ENCODE assay signal across 22 cellular contexts in genomic region chr15:90834626-90835025, GRCh38. TPM values are rescaled to one million over a fixed set of nuclear protein-coding genes. Genes with fewer than 3 reads are reported as not detected.
DNase-seq lines count a peak whose midpoint lies in the region; ATAC-seq, FAIRE-seq and TF ChIP-seq lines count a peak whose summit lies in the region.
"Had no signal": no experiment of that assay in that cellular context is flagged by ENCODE, and none has a peak within 500 bp of the region (broad histone marks: within the 10 kb centered on the region; RNA-seq: fewer than 3 reads in every experiment).

No MANE protein-coding gene starts in this region.

- no peak for TF ChIP-seq POLR2A in K562 (conservative IDR thresholded peaks at IDR 0.05)

- CTCF ChIA-PET in K562 (lab: Yijun Ruan, JAX; ENCODE audit: low intra/inter-chr PET ratio): interaction anchor here (0.6 kb wide), 1 partner anchor 49 kb away, joined by 3 read pairs; no protein-coding TSS in a partner anchor
- CTCF ChIA-PET in CD4-positive, alpha-beta memory T cell (lab: Charles Lee; ENCODE audit: partially characterized antibody): no interaction called here

- H3K27ac Mint-ChIP-seq in activated CD4-positive, alpha-beta T cell treated with anti-CD3 and anti-CD28 coated beads, Interleukin-2, amount 10 ng/mL, durations not matched to agents 24 days and 14 days: peak overlapping the region; percentile 73
- peak overlapping the region; percentile 90 to 99 for H3K27ac Mint-ChIP-seq in natural killer cell treated with Interleukin-12 subunit alpha and Interleukin-12 subunit beta and Interleukin-15 and Interleukin-18, amount 100 ng/mL, for 72 hours
- H3K27ac Mint-ChIP-seq in natural killer cell: no peak overlapping the region
- peak overlapping the region in 1 of 7 donors; percentile 22 for H3K27ac Mint-ChIP-seq in CD4-positive, alpha-beta memory T cell

- H3K36me3 ChIP-seq in K562 (ENCODE audit: control insufficient read depth, insufficient read depth, low read length): no peaks in the 10 kb centered on the region
- H3K36me3 ChIP-seq in CD4-positive, alpha-beta memory T cell (ENCODE audit: insufficient read depth, low read length): no peaks in the 10 kb centered on the region
- H3K36me3 ChIP-seq: BE2C had no signal

- H3K9me3 ChIP-seq in K562 (replicated peaks; ENCODE audit: control insufficient read depth, insufficient read depth, low read depth, low read length): no peaks in the 10 kb centered on the region
- no peaks in the 10 kb centered on the region for H3K9me3 ChIP-seq in CD4-positive, alpha-beta memory T cell (ENCODE audit: control insufficient read depth in 1 of 2, low read length in 2 of 2)
- H3K9me3 ChIP-seq: BE2C, Caco-2 had no signal

- peaks cover 35 to 56% of the 10 kb centered on the region in 2 experiments for H3K4me1 ChIP-seq in K562 (replicated peaks in 1 of 2; ENCODE audit: control insufficient read depth in 2 of 2, insufficient read depth in 2 of 2, low read length in 2 of 2)
- H3K4me1 ChIP-seq in CD4-positive, alpha-beta memory T cell (ENCODE audit: insufficient read depth, low read length): peaks cover 41% of the 10 kb centered on the region
- H3K4me1 ChIP-seq: BE2C had no signal

- H3K9me1 ChIP-seq in K562 (ENCODE audit: control insufficient read depth, insufficient read depth, low read length): no peaks in the 10 kb centered on the region

- peak overlapping the region; percentile 52 for H2AFZ ChIP-seq in K562 (ENCODE audit: low read depth, low read length)

- H4K20me1 ChIP-seq in K562 (replicated peaks; ENCODE audit: control insufficient read depth, insufficient read depth, low read length): no peaks in the 10 kb centered on the region

- in situ Hi-C loops in K562 (cut with MboI): no loop called here

- no TSS peak for BruUV-seq in K562 (replicated peaks; lab: Mats Ljungman, UMichigan)

- peak; percentile 71 for FAIRE-seq in K562 (lab: Jason Lieb, UNC)
- FAIRE-seq: G401.6, HTR-8/SVneo had no signal

- no peak overlapping the region for H3K4me3 Mint-ChIP-seq in activated CD4-positive, alpha-beta T cell treated with anti-CD3 and anti-CD28 coated beads, Interleukin-2, amount 10 ng/mL, durations not matched to agents 24 days and 14 days
- no peak overlapping the region for H3K4me3 Mint-ChIP-seq in natural killer cell treated with Interleukin-12 subunit alpha and Interleukin-12 subunit beta and Interleukin-15 and Interleukin-18, amount 100 ng/mL, for 72 hours
- no peak overlapping the region for H3K4me3 Mint-ChIP-seq in natural killer cell
- no peak overlapping the region for H3K4me3 Mint-ChIP-seq in CD4-positive, alpha-beta memory T cell

- POLR2A ChIA-PET in K562 (lab: Yijun Ruan, JAX): interaction anchor here (1.0 to 1.4 kb wide), 3 partner anchors 9 to 47 kb away, joined by 3 to 4 read pairs (median 3); partner anchors contain the start of gene FURIN
- POLR2A ChIA-PET in CD4-positive, alpha-beta memory T cell (lab: Charles Lee; ENCODE audit: partially characterized antibody): no interaction called here

- no peak for DNase-seq in activated CD4-positive, alpha-beta T cell treated with anti-CD3 and anti-CD28 coated beads, Interleukin-2, amount 10 ng/mL, durations not matched to agents 24 days and 14 days
- DNase-seq in activated CD4-positive, alpha-beta T cell treated with anti-CD3 and anti-CD28 coated beads for 1 hour: no peak
- no peak for DNase-seq in natural killer cell treated with Interleukin-12 subunit alpha and Interleukin-12 subunit beta and Interleukin-15 and Interleukin-18, amount 100 ng/mL, for 72 hours (ENCODE audit: low spot score)
- DNase-seq in natural killer cell (no peak), K562 (ENCODE audit: extremely low read depth in 1 of 4, low spot score in 3 of 4) (peak in 2 of 4 experiments; percentile 53 to 60)
- no peak for DNase-seq in CD4-positive, alpha-beta memory T cell
- no peak for DNase-seq in effector CD8-positive, alpha-beta T cell (lab: John Stamatoyannopoulos, UW)
- DNase-seq: BE2C; Caco-2; CD4-positive, CD25-positive, alpha-beta regulatory T cell; HCEC 1CT; Kasumi-1; MM.1S; NCI-H1092; NCI-H1436 treated with DMSO at 0.1 percent for 48 hours; NCI-H2029; NCI-H345; NCI-H524 treated with DMSO at 0.1 percent for 48 hours; PC-3 had no signal

- H3K4me1 Mint-ChIP-seq in activated CD4-positive, alpha-beta T cell treated with anti-CD3 and anti-CD28 coated beads, Interleukin-2, amount 10 ng/mL, durations not matched to agents 24 days and 14 days: peaks cover 72% of the 10 kb centered on the region
- peaks cover 48 to 65% of the 10 kb centered on the region in 2 donors for H3K4me1 Mint-ChIP-seq in natural killer cell treated with Interleukin-12 subunit alpha and Interleukin-12 subunit beta and Interleukin-15 and Interleukin-18, amount 100 ng/mL, for 72 hours (ENCODE audit: low read depth in 2 of 2)
- H3K4me1 Mint-ChIP-seq in natural killer cell: peaks cover 37% of the 10 kb centered on the region in 2 donors
- peaks cover 18 to 43% (median 30%) of the 10 kb centered on the region in 4 donors for H3K4me1 Mint-ChIP-seq in CD4-positive, alpha-beta memory T cell

- ATAC-seq in natural killer cell treated with Interleukin-12 subunit alpha and Interleukin-12 subunit beta and Interleukin-15 and Interleukin-18, amount 100 ng/mL, for 72 hours: no peak
- ATAC-seq in natural killer cell (no peak), K562 (peak; percentile 28)
- ATAC-seq: PC-3 had no signal

- no peak overlapping the region for H3K4me3 ChIP-seq in K562
- H3K4me3 ChIP-seq in CD4-positive, alpha-beta memory T cell (ENCODE audit: low read length in 2 of 2): no peak overlapping the region

- H3K79me2 ChIP-seq in K562 (ENCODE audit: control insufficient read depth, insufficient read depth, low read length): no peaks in the 10 kb centered on the region

- no peaks in the 10 kb centered on the region for H3K9me3 Mint-ChIP-seq in activated CD4-positive, alpha-beta T cell treated with anti-CD3 and anti-CD28 coated beads, Interleukin-2, amount 10 ng/mL, durations not matched to agents 24 days and 14 days
- H3K9me3 Mint-ChIP-seq in natural killer cell treated with Interleukin-12 subunit alpha and Interleukin-12 subunit beta and Interleukin-15 and Interleukin-18, amount 100 ng/mL, for 72 hours: no peaks in the 10 kb centered on the region
- H3K9me3 Mint-ChIP-seq in natural killer cell: no peaks in the 10 kb centered on the region
- H3K9me3 Mint-ChIP-seq in CD4-positive, alpha-beta memory T cell: no peaks in the 10 kb centered on the region
- H3K9me3 Mint-ChIP-seq: IgD-negative memory B cell had no signal

- peaks cover 13% of the 10 kb centered on the region for H3K36me3 Mint-ChIP-seq in activated CD4-positive, alpha-beta T cell treated with anti-CD3 and anti-CD28 coated beads, Interleukin-2, amount 10 ng/mL, durations not matched to agents 24 days and 14 days (ENCODE audit: low read depth)
- peaks cover 7% of the 10 kb centered on the region for H3K36me3 Mint-ChIP-seq in natural killer cell treated with Interleukin-12 subunit alpha and Interleukin-12 subunit beta and Interleukin-15 and Interleukin-18, amount 100 ng/mL, for 72 hours
- no peaks in the 10 kb centered on the region for H3K36me3 Mint-ChIP-seq in natural killer cell
- H3K36me3 Mint-ChIP-seq in CD4-positive, alpha-beta memory T cell: no peaks in the 10 kb centered on the region
- H3K36me3 Mint-ChIP-seq: CD4-positive, CD25-positive, alpha-beta regulatory T cell; IgD-negative memory B cell had no signal

- no peaks in the 10 kb centered on the region for H3K27me3 ChIP-seq in K562 (ENCODE audit: control insufficient read depth in 2 of 2, insufficient read depth in 2 of 2, low read length in 2 of 2)
- no peaks in the 10 kb centered on the region for H3K27me3 ChIP-seq in CD4-positive, alpha-beta memory T cell (ENCODE audit: insufficient read depth, low read length)
- H3K27me3 ChIP-seq: BE2C had no signal

- H3K4me2 ChIP-seq in K562 (ENCODE audit: insufficient read depth, low read length): peak overlapping the region; percentile 61

- peak overlapping the region; percentile 43; the same call in 1 of the 3 replicates for H3K27ac ChIP-seq in K562 (ENCODE audit: extremely low read depth, low read depth, low read length)
- H3K27ac ChIP-seq in CD4-positive, alpha-beta memory T cell (ENCODE audit: low read depth, low read length): no peak overlapping the region

- TF ChIP-seq RAD21 in K562 (CRISPR knock-in tag; conservative IDR thresholded peaks at IDR 0.05 in 1 of 2, IDR thresholded peaks at IDR 0.05 in 1 of 2): no peak

- 22% methylated on average over 5 of the region's 5 CpGs for WGBS in K562 (ENCODE audit: insufficient coverage, low coverage, missing lambda C conversion rate)

- no peaks in the 10 kb centered on the region for H3K27me3 Mint-ChIP-seq in activated CD4-positive, alpha-beta T cell treated with anti-CD3 and anti-CD28 coated beads, Interleukin-2, amount 10 ng/mL, durations not matched to agents 24 days and 14 days
- H3K27me3 Mint-ChIP-seq in natural killer cell treated with Interleukin-12 subunit alpha and Interleukin-12 subunit beta and Interleukin-15 and Interleukin-18, amount 100 ng/mL, for 72 hours: no peaks in the 10 kb centered on the region
- H3K27me3 Mint-ChIP-seq in natural killer cell (ENCODE audit: low read depth in 2 of 2): no peaks in the 10 kb centered on the region
- peaks cover 0 to 1% of the 10 kb centered on the region in 2 donors for H3K27me3 Mint-ChIP-seq in CD4-positive, alpha-beta memory T cell
- H3K27me3 Mint-ChIP-seq: CD4-positive, CD25-positive, alpha-beta regulatory T cell had no signal

- no peak for TF ChIP-seq EP300 in K562 (IDR thresholded peaks at IDR 0.05; ENCODE audit: low read length)

- no peak for TF ChIP-seq CTCF in natural killer cell (IDR thresholded peaks at IDR 0.05)
- no peak for TF ChIP-seq CTCF in K562 (IDR thresholded peaks at IDR 0.05 in 2 of 3, conservative IDR thresholded peaks at IDR 0.05 in 1 of 3; ENCODE audit: insufficient read depth in 2 of 3, low read depth in 1 of 3, low read length in 3 of 3)

- peak overlapping the region in 1 of 2 experiments; percentile 38; a peak in 1 of 4 replicates for H3K9ac ChIP-seq in K562 (ENCODE audit: insufficient read depth in 1 of 2, low read depth in 2 of 2, low read length in 2 of 2)

- intact Hi-C loops in activated CD4-positive, alpha-beta T cell treated with anti-CD3 and anti-CD28 coated beads, Interleukin-2, amount 10 ng/mL, durations not matched to agents 24 days and 14 days (cut with micrococcal nuclease): loop anchor here (10.0 kb wide), 1 partner anchor 940 kb away; the partner anchor contains the start of gene AP3S2
- intact Hi-C loops in natural killer cell (cut with micrococcal nuclease): loop anchor here (5.0 kb wide), 1 partner anchor 38 kb away; no protein-coding TSS in a partner anchor
- intact Hi-C loops in K562 (cut with micrococcal nuclease): no loop called here
- intact Hi-C loops in CD4-positive, alpha-beta memory T cell (cut with micrococcal nuclease): no loop called here

RNA-seq across cellular contexts. Expression of gene FURIN, which starts 33.8 kb away (rescaled TPM):
- 432 TPM in 2 replicates for total RNA-seq in activated CD4-positive, alpha-beta T cell treated with anti-CD3 and anti-CD28 coated beads, Interleukin-2, amount 10 ng/mL, durations not matched to agents 24 days and 14 days
- 100 to 1,000 TPM; 528 to 679 TPM for total RNA-seq in natural killer cell treated with Interleukin-12 subunit alpha and Interleukin-12 subunit beta and Interleukin-15 and Interleukin-18, amount 100 ng/mL, for 72 hours
- 100 to 1,000 TPM; 110 to 178 (median 172) TPM for total RNA-seq in natural killer cell
- total RNA-seq in K562 (2011; cell fraction: chromatin; rRNA removed; ENCODE audit: low replicate concordance): 29.3 and 88.9 TPM in 2 replicates
- total RNA-seq in K562 (2011; cell fraction: nucleolus; rRNA removed): 101 and 110 TPM in 2 replicates
- 63.1 TPM in 2 replicates for total RNA-seq in K562 (2011; cell fraction: nucleoplasm; rRNA removed)
- total RNA-seq in K562 (2014; rRNA removed): 49.9 and 69.9 TPM in 2 replicates
- 10.0 and 11.7 TPM in 2 replicates for total RNA-seq in K562 (2014; rRNA removed; fragmentation: Illumina TruSeq; extraction: Trizol)
- 34.8 and 36.0 TPM in 2 replicates for total RNA-seq in K562 (2015; rRNA removed; fragmentation: Illumina TruSeq; extraction: Trizol)
- 93.5 and 99.9 TPM in 2 replicates for total RNA-seq in K562 (2021)
- 22.4 and 30.8 TPM in 2 replicates for polyA plus RNA-seq in K562 (2011; rRNA removed)
- polyA plus RNA-seq in K562 (2011; cell fraction: cytosol; rRNA removed): 31.2 and 60.1 TPM in 2 replicates
- polyA plus RNA-seq in K562 (2011; cell fraction: nucleus; rRNA removed): 42.7 and 71.3 TPM in 2 replicates
- 74.8 and 95.4 TPM in 2 replicates for polyA plus RNA-seq in K562 (2012)
- 36.4 and 61.7 TPM in 2 replicates for polyA plus RNA-seq in K562 (2014; fragmentation: Illumina TruSeq; extraction: Trizol)
- polyA plus RNA-seq in K562 (2014; fragmentation: Nextera tagmentation; extraction: Ambion mirVana): 1 to 10 TPM in 1 of 2 experiments, under 1 TPM in 1; 0.92 to 1.1 TPM
- polyA plus RNA-seq in K562 (2014; rRNA removed): 49.1 and 50.3 TPM in 2 replicates
- 12.3 and 17.9 TPM in 2 replicates for polyA minus RNA-seq in K562 (2011; rRNA and poly(A)+ RNA removed)
- polyA minus RNA-seq in K562 (2011; cell fraction: cytosol; rRNA and poly(A)+ RNA removed): 47.5 and 65.9 TPM in 2 replicates
- 24.6 and 32.0 TPM in 2 replicates for polyA minus RNA-seq in K562 (2011; cell fraction: nucleus; rRNA and poly(A)+ RNA removed)
- total RNA-seq in CD4-positive, alpha-beta memory T cell: 10 to 100 TPM; 37.2 to 40.3 TPM
- polyA plus RNA-seq in CD4-positive, alpha-beta memory T cell: 10 to 100 TPM in 1 of 2 donors, 1 to 10 TPM in 1; 1.6 to 11.6 TPM

RNA-seq across cellular contexts. Expression of gene FES, which starts 49.7 kb away (rescaled TPM):
- total RNA-seq in activated CD4-positive, alpha-beta T cell treated with anti-CD3 and anti-CD28 coated beads, Interleukin-2, amount 10 ng/mL, durations not matched to agents 24 days and 14 days: 32.5 and 33.7 TPM in 2 replicates
- total RNA-seq in natural killer cell treated with Interleukin-12 subunit alpha and Interleukin-12 subunit beta and Interleukin-15 and Interleukin-18, amount 100 ng/mL, for 72 hours: 100 to 1,000 TPM; 139 to 140 TPM
- total RNA-seq in natural killer cell (10 to 100 TPM; 35.8 to 70.3 (median 52.5) TPM), K562 (2014; rRNA removed) (0.86 and 1.6 TPM in 2 replicates), K562 (2014; rRNA removed; fragmentation: Illumina TruSeq; extraction: Trizol) (0.73 and 1.1 TPM in 2 replicates), K562 (2015; rRNA removed; fragmentation: Illumina TruSeq; extraction: Trizol) (0.72 and 1.1 TPM in 2 replicates), K562 (2021) (1.3 and 2.6 TPM in 2 replicates)
- total RNA-seq in K562 (2011; cell fraction: chromatin; rRNA removed; ENCODE audit: low replicate concordance): 3.7 and 18.5 TPM in 2 replicates
- total RNA-seq in K562 (2011; cell fraction: nucleolus; rRNA removed): 5.1 and 10.8 TPM in 2 replicates
- 3.3 and 6.0 TPM in 2 replicates for total RNA-seq in K562 (2011; cell fraction: nucleoplasm; rRNA removed)
- polyA plus RNA-seq in K562 (2011; rRNA removed) (0.38 and 1.0 TPM in 2 replicates), K562 (2014; fragmentation: Illumina TruSeq; extraction: Trizol) (0.55 and 0.66 TPM in 2 replicates), K562 (2014; fragmentation: Nextera tagmentation; extraction: Ambion mirVana) (under 1 TPM; 0.82 to 0.91 TPM), K562 (2014; rRNA removed) (0.78 and 2.5 TPM in 2 replicates)
- 0.83 and 1.2 TPM in 2 replicates for polyA plus RNA-seq in K562 (2011; cell fraction: cytosol; rRNA removed)
- polyA plus RNA-seq in K562 (2011; cell fraction: nucleus; rRNA removed): 4.8 and 6.6 TPM in 2 replicates
- 1.1 and 2.8 TPM in 2 replicates for polyA plus RNA-seq in K562 (2012)
- polyA minus RNA-seq in K562 (2011; rRNA and poly(A)+ RNA removed): 0.14 and 0.45 TPM in 2 replicates
- 0.86 and 2.5 TPM in 2 replicates for polyA minus RNA-seq in K562 (2011; cell fraction: cytosol; rRNA and poly(A)+ RNA removed)
- 4.0 and 4.3 TPM in 2 replicates for polyA minus RNA-seq in K562 (2011; cell fraction: nucleus; rRNA and poly(A)+ RNA removed)
- 1 to 10 TPM; 2.3 to 3.0 TPM for total RNA-seq in CD4-positive, alpha-beta memory T cell
- not detected for polyA plus RNA-seq in CD4-positive, alpha-beta memory T cell

Comparison
In these comparisons a context has a peak if more than half of its experiments do, and no peak if none do; other contexts are left out.
1. H3K27ac Mint-ChIP-seq: peak in activated CD4-positive, alpha-beta T cell treated with anti-CD3 and anti-CD28 coated beads, Interleukin-2, amount 10 ng/mL, durations not matched to agents 24 days and 14 days (single experiment) and natural killer cell treated with Interleukin-12 subunit alpha and Interleukin-12 subunit beta and Interleukin-15 and Interleukin-18, amount 100 ng/mL, for 72 hours (2 of 2); none in natural killer cell (0 of 2).
2. intact Hi-C loops: an anchor here in activated CD4-positive, alpha-beta T cell treated with anti-CD3 and anti-CD28 coated beads, Interleukin-2, amount 10 ng/mL, durations not matched to agents 24 days and 14 days (10.0 kb wide) and natural killer cell (5.0 kb wide); none called in K562 and CD4-positive, alpha-beta memory T cell.